Comparison of ENCODE assay signal across 3 cellular contexts in genomic region chr9:135615666-135616620, GRCh38.
TF ChIP-seq lines count a peak whose summit lies in the region.

No MANE protein-coding gene starts in this region.

TF ChIP-seq in SK-N-SH, 30 proteins besides CTCF, POLR2A, EP300 and RAD21 (continues in another document):
- TF ChIP-seq GATA2 (CRISPR knock-in tag; IDR thresholded peaks at IDR 0.05) (no peak), ZBTB33 (IDR thresholded peaks at IDR 0.05; ENCODE audit: borderline replicate concordance, low read depth) (no peak), ELF1 (IDR thresholded peaks at IDR 0.05) (no peak), RXRA (IDR thresholded peaks at IDR 0.05; ENCODE audit: borderline replicate concordance, low read depth) (no peak), MXI1 (IDR thresholded peaks at IDR 0.05; ENCODE audit: low read depth, low read length) (no peak), REST (IDR thresholded peaks at IDR 0.05; ENCODE audit: low read depth, low read length) (no peak), TAF1 (IDR thresholded peaks at IDR 0.05; ENCODE audit: borderline replicate concordance, low read depth, low read length) (no peak), USF2 (IDR thresholded peaks at IDR 0.05; ENCODE audit: borderline replicate concordance, low read depth, low read length) (no peak), POLR2AphosphoS5 (IDR thresholded peaks at IDR 0.05; ENCODE audit: low read depth, low read length) (no peak), MAX (IDR thresholded peaks at IDR 0.05; ENCODE audit: low read depth) (no peak), SIN3A (IDR thresholded peaks at IDR 0.05; ENCODE audit: borderline replicate concordance, low read depth, low read length) (no peak), SMC3 (IDR thresholded peaks at IDR 0.05; ENCODE audit: low read depth, low read length) (no peak), NFIC (IDR thresholded peaks at IDR 0.05; ENCODE audit: borderline replicate concordance) (no peak)

TF ChIP-seq in SK-N-SH treated with all-trans-retinoic acid at 6 μM for 48 hours, 23 proteins besides CTCF, POLR2A, EP300 and RAD21:
- TF ChIP-seq TSHZ2 (CRISPR knock-in tag; IDR thresholded peaks at IDR 0.05): no peak
- TF ChIP-seq GLIS3 (CRISPR knock-in tag; IDR thresholded peaks at IDR 0.05): no peak
- no peak for TF ChIP-seq PATZ1 (CRISPR knock-in tag; IDR thresholded peaks at IDR 0.05; ENCODE audit: borderline replicate concordance)
- TF ChIP-seq RARB (CRISPR knock-in tag; IDR thresholded peaks at IDR 0.05): no peak
- TF ChIP-seq, protein P1, sequence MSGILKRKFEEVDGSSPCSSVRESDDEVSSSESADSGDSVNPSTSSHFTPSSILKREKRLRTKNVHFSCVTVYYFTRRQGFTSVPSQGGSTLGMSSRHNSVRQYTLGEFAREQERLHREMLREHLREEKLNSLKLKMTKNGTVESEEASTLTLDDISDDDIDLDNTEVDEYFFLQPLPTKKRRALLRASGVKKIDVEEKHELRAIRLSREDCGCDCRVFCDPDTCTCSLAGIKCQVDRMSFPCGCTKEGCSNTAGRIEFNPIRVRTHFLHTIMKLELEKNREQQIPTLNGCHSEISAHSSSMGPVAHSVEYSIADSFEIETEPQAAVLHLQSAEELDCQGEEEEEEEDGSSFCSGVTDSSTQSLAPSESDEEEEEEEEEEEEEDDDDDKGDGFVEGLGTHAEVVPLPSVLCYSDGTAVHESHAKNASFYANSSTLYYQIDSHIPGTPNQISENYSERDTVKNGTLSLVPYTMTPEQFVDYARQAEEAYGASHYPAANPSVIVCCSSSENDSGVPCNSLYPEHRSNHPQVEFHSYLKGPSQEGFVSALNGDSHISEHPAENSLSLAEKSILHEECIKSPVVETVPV (CRISPR knock-in tag; IDR thresholded peaks at IDR 0.05): no peak
- TF ChIP-seq ZFP3 (CRISPR knock-in tag; IDR thresholded peaks at IDR 0.05): no peak
- TF ChIP-seq CSDC2 (CRISPR knock-in tag; IDR thresholded peaks at IDR 0.05): no peak
- no peak for TF ChIP-seq SNAI2 (CRISPR knock-in tag; IDR thresholded peaks at IDR 0.05)
- no peak for TF ChIP-seq PPARA (CRISPR knock-in tag; IDR thresholded peaks at IDR 0.05; ENCODE audit: borderline replicate concordance)
- no peak for TF ChIP-seq TOX (CRISPR knock-in tag; IDR thresholded peaks at IDR 0.05; ENCODE audit: borderline replicate concordance)
- no peak for TF ChIP-seq ARNTL (CRISPR knock-in tag; IDR thresholded peaks at IDR 0.05; ENCODE audit: borderline replicate concordance, low read depth)
TF ChIP-seq in SK-N-SH treated with all-trans-retinoic acid at 6 μM for 48 hours: peak in this region for 0.

TF ChIP-seq in H1, 55 proteins besides CTCF, POLR2A, EP300 and RAD21:
- TF ChIP-seq NANOG (IDR thresholded peaks at IDR 0.05; ENCODE audit: insufficient read depth, low read depth, low read length, poor library complexity, severe bottlenecking) (no peak), ZNF274 (IDR thresholded peaks at IDR 0.05; ENCODE audit: borderline replicate concordance, extremely low read depth, low read length) (no peak), MAX (IDR thresholded peaks at IDR 0.05) (no peak), SIRT6 (IDR thresholded peaks at IDR 0.05; ENCODE audit: low read length) (no peak), RFX5 (IDR thresholded peaks at IDR 0.05; ENCODE audit: borderline replicate concordance, low read depth, low read length) (no peak), BRCA1 (IDR thresholded peaks at IDR 0.05; ENCODE audit: low read depth, low read length) (no peak), TEAD4 (IDR thresholded peaks at IDR 0.05; ENCODE audit: low read depth, low read length) (no peak), YY1 (IDR thresholded peaks at IDR 0.05; ENCODE audit: low read depth, low read length) (no peak), MAFK (IDR thresholded peaks at IDR 0.05; ENCODE audit: low read depth, low read length) (no peak), HDAC2 (IDR thresholded peaks at IDR 0.05; ENCODE audit: borderline replicate concordance in 1 of 2, low read depth in 2 of 2, low read length in 2 of 2) (no peak), CBX8 (IDR thresholded peaks at IDR 0.05; ENCODE audit: borderline replicate concordance, low read depth, low read length) (no peak)
- TF ChIP-seq, protein P2, sequence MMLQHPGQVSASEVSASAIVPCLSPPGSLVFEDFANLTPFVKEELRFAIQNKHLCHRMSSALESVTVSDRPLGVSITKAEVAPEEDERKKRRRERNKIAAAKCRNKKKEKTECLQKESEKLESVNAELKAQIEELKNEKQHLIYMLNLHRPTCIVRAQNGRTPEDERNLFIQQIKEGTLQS (IDR thresholded peaks at IDR 0.05; ENCODE audit: insufficient read depth, low read depth, low read length): no peak
